23 cellular contexts compared by ENCODE assay signal in the genomic region with DNA sequence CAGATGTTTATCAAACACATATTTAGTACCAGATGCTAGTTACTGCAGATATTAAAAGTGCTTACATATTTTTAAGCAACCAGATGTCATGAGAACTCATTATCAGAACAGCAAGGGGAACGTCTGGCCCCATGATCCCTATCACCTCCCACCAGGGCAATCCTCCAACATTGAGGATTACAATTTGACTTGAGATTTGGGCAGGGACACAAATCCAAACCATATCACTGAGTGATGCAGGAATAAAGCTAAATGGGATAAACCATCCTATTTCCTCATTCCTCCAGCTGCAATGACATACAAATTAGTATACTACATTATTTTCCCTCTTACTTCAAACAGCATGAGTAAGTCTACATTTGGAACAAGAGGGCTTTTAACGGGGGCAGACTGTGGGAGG. TPM values are rescaled to one million over a fixed set of nuclear protein-coding genes. Genes with fewer than 3 reads are reported as not detected.
"Had no signal": no experiment of that assay in that cellular context is flagged by ENCODE, and none has a peak within 500 bp of the region (broad histone marks: within the 10 kb centered on the region; RNA-seq: fewer than 3 reads in every experiment).

No MANE protein-coding gene starts in this region.

- H3K4me1 ChIP-seq: foreskin keratinocyte, psoas muscle had no signal

- H3K4me3 ChIP-seq: dorsolateral prefrontal cortex, gastroesophageal sphincter, heart left ventricle, hepatocyte, lung, ovary, psoas muscle, sigmoid colon, stomach, testis, tibial artery had no signal

- DNase-seq: dorsolateral prefrontal cortex; effector CD4-positive, alpha-beta T cell; foreskin keratinocyte; heart left ventricle; kidney; natural killer cell; occipital lobe; ovary; posterior cingulate gyrus; psoas muscle; right cardiac atrium; sigmoid colon; stimulated activated CD4-positive, alpha-beta T cell treated with anti-CD3 and anti-CD28 coated beads, Interleukin-2, amount 100 ng/mL, for 24 hours; stimulated activated CD4-positive, alpha-beta T cell treated with anti-CD3 and anti-CD28 coated beads, Interleukin-4, amount 100 ng/mL, for 24 hours; stimulated activated naive CD4-positive, alpha-beta T cell treated with Interleukin-2 at 50 U/mL for 16 hours; stomach; testis; tibial artery had no signal

- H2AFZ ChIP-seq: hepatocyte had no signal

- H3K4me2 ChIP-seq: hepatocyte had no signal

- ATAC-seq: foreskin keratinocyte; gastroesophageal sphincter; heart left ventricle; left lobe of liver; natural killer cell; psoas muscle; right cardiac atrium; stimulated activated effector memory CD8-positive, alpha-beta T cell treated with anti-CD3 and anti-CD28 coated beads, Interleukin-12 subunit alpha, Interleukin-12 subunit beta, amount 100 ng/mL, for 72 hours had no signal

- H3K9me3 ChIP-seq: gastroesophageal sphincter, heart left ventricle, ovary, psoas muscle, sigmoid colon, stomach, testis, tibial artery had no signal

- H3K36me3 ChIP-seq: gastroesophageal sphincter, heart left ventricle, ovary, sigmoid colon, stomach, tibial artery had no signal

- H3K27me3 ChIP-seq: ovary, testis had no signal

- H3K27ac ChIP-seq: dorsolateral prefrontal cortex, foreskin keratinocyte, gastroesophageal sphincter, heart left ventricle, hepatocyte, ovary, psoas muscle, sigmoid colon, stomach, testis, tibial artery had no signal

RNA-seq across cellular contexts. Expression of a gene that starts 3.1 kb away (rescaled TPM):
- total RNA-seq: natural killer cell had no signal
